In genomic region chr16:66741131-66741900, GRCh38 we compare ENCODE assay signal across 8 cellular contexts. TPM values are rescaled to one million over a fixed set of nuclear protein-coding genes. Genes with fewer than 3 reads are reported as not detected.
A peak's percentile ranks its signal among the peaks of the same experiment; 100 is the strongest.
DNase-seq lines count a peak whose midpoint lies in the region; TF ChIP-seq lines count a peak whose summit lies in the region.

No MANE protein-coding gene starts in this region.

- TF ChIP-seq CTCF in 22Rv1 (IDR thresholded peaks at IDR 0.05) (no peak), brain (conservative IDR thresholded peaks at IDR 0.05) (no peak), smooth muscle cell (IDR thresholded peaks at IDR 0.05; ENCODE audit: borderline replicate concordance, insufficient read depth, poor library complexity, severe bottlenecking) (no peak)

- H3K4me3 ChIP-seq in smooth muscle cell: no peak overlapping the region

- H3K27me3 Mint-ChIP-seq in brain: no peaks in the 10 kb centered on the region

- peaks cover 64% of the 10 kb centered on the region for H3K36me3 Mint-ChIP-seq in brain

- no peaks in the 10 kb centered on the region for H3K9me3 ChIP-seq in smooth muscle cell (replicated peaks; ENCODE audit: low read depth)

- H3K27ac Mint-ChIP-seq in brain: peak overlapping the region; percentile 68 to 97 (median 95)

- peaks cover 58% of the 10 kb centered on the region for H3K4me1 Mint-ChIP-seq in brain

- peaks cover 82% of the 10 kb centered on the region for H3K79me2 ChIP-seq in smooth muscle cell (ENCODE audit: low read depth)

- peak overlapping the region; percentile 1 for H3K4me2 ChIP-seq in smooth muscle cell

- WGBS in smooth muscle cell (ENCODE audit: low lambda C conversion rate): 50% methylated on average over 10 of the region's 10 CpGs

- peak overlapping the region in 4 of 5 experiments; percentile 29 to 83 (median 76) for H3K4me3 Mint-ChIP-seq in brain

- peaks cover 100% of the 10 kb centered on the region for H4K20me1 ChIP-seq in smooth muscle cell (ENCODE audit: low read depth)

- no peaks in the 10 kb centered on the region for H3K4me1 ChIP-seq in smooth muscle cell (ENCODE audit: low read depth)

- peak overlapping the region; percentile 71 for H3K27ac ChIP-seq in 22Rv1
- peak overlapping the region; percentile 73 for H3K27ac ChIP-seq in smooth muscle cell (ENCODE audit: low read depth)

- no peak overlapping the region for H2AFZ ChIP-seq in smooth muscle cell (ENCODE audit: low read depth)

- H3K9ac ChIP-seq in smooth muscle cell (ENCODE audit: low read depth): peak overlapping the region; percentile 2

- peaks cover 7% of the 10 kb centered on the region for H3K36me3 ChIP-seq in smooth muscle cell (ENCODE audit: low read depth)

- H3F3A ChIP-seq in smooth muscle cell (ENCODE audit: low read depth): peaks cover 15% of the 10 kb centered on the region

- H3K9me3 Mint-ChIP-seq in brain: no peaks in the 10 kb centered on the region

- peak; percentile 73 for DNase-seq in HS-27A (ENCODE audit: low read depth)
- DNase-seq in inferior parietal cortex (ENCODE audit: extremely low spot score): peak; percentile 94
- DNase-seq in smooth muscle cell (lab: John Stamatoyannopoulos, UW; ENCODE audit: unreplicated experiment): peak; percentile 15
- DNase-seq in NCI-H2081 treated with DMSO at 0.1 percent for 48 hours (lab: John Stamatoyannopoulos, UW): no peak
- no peak for DNase-seq in NCI-H2107 treated with DMSO at 0.1 percent for 48 hours (lab: John Stamatoyannopoulos, UW; ENCODE audit: unreplicated experiment)
- DNase-seq in stimulated activated CD8-positive, alpha-beta memory T cell treated with anti-CD3 and anti-CD28 coated beads, Interleukin-4, amount 100 ng/mL, for 48 hours: no peak

- H3K27me3 ChIP-seq in smooth muscle cell (ENCODE audit: low read depth): no peaks in the 10 kb centered on the region

RNA-seq across cellular contexts. Expression of gene DYNC1LI2, which starts 10.1 kb away (rescaled TPM):
- polyA plus RNA-seq in brain (ENCODE audit: insufficient read depth, low read depth, low replicate concordance) (114 TPM), smooth muscle cell (90.8 and 134 TPM in 2 replicates)
- total RNA-seq in smooth muscle cell: 74.1 and 101 TPM in 2 replicates

RNA-seq across cellular contexts. Expression of gene CMTM4, which starts 44.8 kb away (rescaled TPM):
- 34.3 TPM for polyA plus RNA-seq in brain (ENCODE audit: insufficient read depth, low read depth, low replicate concordance)
- 25.2 and 27.0 TPM in 2 replicates for total RNA-seq in smooth muscle cell
- polyA plus RNA-seq in smooth muscle cell: 7.2 and 9.2 TPM in 2 replicates

Comparison
In these comparisons a context has a peak if more than half of its experiments do, and no peak if none do; other contexts are left out.
1. DNase-seq: peak in HS-27A (single experiment), inferior parietal cortex (single experiment) and smooth muscle cell (single experiment); none in NCI-H2081 treated with DMSO at 0.1 percent for 48 hours (single experiment), NCI-H2107 treated with DMSO at 0.1 percent for 48 hours (single experiment) and stimulated activated CD8-positive, alpha-beta memory T cell treated with anti-CD3 and anti-CD28 coated beads, Interleukin-4, amount 100 ng/mL, for 48 hours (single experiment).